ENCODE assay signal across 2 cellular contexts in genomic region chr12:116370004-116370404, GRCh38.
TF ChIP-seq lines count a peak whose summit lies in the region.

No MANE protein-coding gene starts in this region.

TF ChIP-seq in A549, 52 proteins besides CTCF, POLR2A, EP300 and RAD21 (continued from another document):
- TF ChIP-seq PBX3 (IDR thresholded peaks at IDR 0.05) (no peak), RFX5 (IDR thresholded peaks at IDR 0.05) (no peak), MAFK (IDR thresholded peaks at IDR 0.05; ENCODE audit: partially characterized antibody) (peak; percentile 73), MAX (IDR thresholded peaks at IDR 0.05) (peak; percentile 50), RARB (CRISPR knock-in tag; IDR thresholded peaks at IDR 0.05) (no peak), GATA3 (IDR thresholded peaks at IDR 0.05; ENCODE audit: borderline replicate concordance) (no peak), REST (IDR thresholded peaks at IDR 0.05) (no peak), NPAS2 (CRISPR knock-in tag; IDR thresholded peaks at IDR 0.05; ENCODE audit: borderline replicate concordance) (no peak), ZNF302 (CRISPR knock-in tag; IDR thresholded peaks at IDR 0.05) (no peak), MAZ (IDR thresholded peaks at IDR 0.05; ENCODE audit: borderline replicate concordance, low read depth, low read length) (no peak)

TF ChIP-seq in K562, 482 proteins besides CTCF, POLR2A, EP300 and RAD21 (continued from another document):
- TF ChIP-seq CHD4 (IDR thresholded peaks at IDR 0.05; ENCODE audit: insufficient read depth, insufficient replicate concordance, low read depth, low read length, poor library complexity, severe bottlenecking) (no peak), ESRRA (IDR thresholded peaks at IDR 0.05; ENCODE audit: borderline replicate concordance, low read depth) (no peak), TRIM28 (IDR thresholded peaks at IDR 0.05) (0 out of 2 replicates have a peak, but pooled peaks have one; percentile 56), MEIS2 (IDR thresholded peaks at IDR 0.05; ENCODE audit: partially characterized antibody) (peak; percentile 17), ARID1B (IDR thresholded peaks at IDR 0.05) (0 out of 2 replicates have a peak, but pooled peaks have one; percentile 29), SUPT5H (IDR thresholded peaks at IDR 0.05) (no peak), CBX3 (IDR thresholded peaks at IDR 0.05; ENCODE audit: borderline replicate concordance in 1 of 2, low read length in 2 of 2) (peak in 1 of 2 experiments; percentile 41; a peak in 1 of 3 replicates), PRPF4 (IDR thresholded peaks at IDR 0.05; ENCODE audit: insufficient read depth, low read depth, low read length, poor library complexity, severe bottlenecking) (no peak), ZNF764 (CRISPR knock-in tag; IDR thresholded peaks at IDR 0.05; ENCODE audit: low read depth) (no peak), KDM4B (IDR thresholded peaks at IDR 0.05; ENCODE audit: borderline replicate concordance in 2 of 2, low read depth in 1 of 2) (no peak), TRIM24 (IDR thresholded peaks at IDR 0.05) (peak; percentile 74 to 87; a peak in 3 of 4 replicates), BCOR (IDR thresholded peaks at IDR 0.05) (0 out of 2 replicates have a peak, but pooled peaks have one; percentile 27), KDM1A (IDR thresholded peaks at IDR 0.05) (peak in 1 of 2 experiments; percentile 26; a peak in 2 of 4 replicates), NFIC (IDR thresholded peaks at IDR 0.05) (peak; percentile 7; the same call in 1 of the 2 replicates)
- TF ChIP-seq, protein P1, sequence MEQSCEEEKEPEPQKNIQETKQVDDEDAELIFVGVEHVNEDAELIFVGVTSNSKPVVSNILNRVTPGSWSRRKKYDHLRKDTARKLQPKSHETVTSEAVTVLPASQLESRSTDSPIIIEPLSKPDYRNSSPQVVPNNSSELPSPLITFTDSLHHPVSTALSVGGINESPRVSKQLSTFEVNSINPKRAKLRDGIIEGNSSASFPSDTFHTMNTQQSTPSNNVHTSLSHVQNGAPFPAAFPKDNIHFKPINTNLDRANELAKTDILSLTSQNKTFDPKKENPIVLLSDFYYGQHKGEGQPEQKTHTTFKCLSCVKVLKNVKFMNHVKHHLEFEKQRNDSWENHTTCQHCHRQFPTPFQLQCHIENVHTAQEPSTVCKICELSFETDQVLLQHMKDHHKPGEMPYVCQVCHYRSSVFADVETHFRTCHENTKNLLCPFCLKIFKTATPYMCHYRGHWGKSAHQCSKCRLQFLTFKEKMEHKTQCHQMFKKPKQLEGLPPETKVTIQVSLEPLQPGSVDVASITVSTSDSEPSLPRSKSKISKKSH (CRISPR knock-in tag; IDR thresholded peaks at IDR 0.05) = no peak
- TF ChIP-seq, protein P2, sequence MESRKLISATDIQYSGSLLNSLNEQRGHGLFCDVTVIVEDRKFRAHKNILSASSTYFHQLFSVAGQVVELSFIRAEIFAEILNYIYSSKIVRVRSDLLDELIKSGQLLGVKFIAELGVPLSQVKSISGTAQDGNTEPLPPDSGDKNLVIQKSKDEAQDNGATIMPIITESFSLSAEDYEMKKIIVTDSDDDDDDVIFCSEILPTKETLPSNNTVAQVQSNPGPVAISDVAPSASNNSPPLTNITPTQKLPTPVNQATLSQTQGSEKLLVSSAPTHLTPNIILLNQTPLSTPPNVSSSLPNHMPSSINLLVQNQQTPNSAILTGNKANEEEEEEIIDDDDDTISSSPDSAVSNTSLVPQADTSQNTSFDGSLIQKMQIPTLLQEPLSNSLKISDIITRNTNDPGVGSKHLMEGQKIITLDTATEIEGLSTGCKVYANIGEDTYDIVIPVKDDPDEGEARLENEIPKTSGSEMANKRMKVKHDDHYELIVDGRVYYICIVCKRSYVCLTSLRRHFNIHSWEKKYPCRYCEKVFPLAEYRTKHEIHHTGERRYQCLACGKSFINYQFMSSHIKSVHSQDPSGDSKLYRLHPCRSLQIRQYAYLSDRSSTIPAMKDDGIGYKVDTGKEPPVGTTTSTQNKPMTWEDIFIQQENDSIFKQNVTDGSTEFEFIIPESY (CRISPR knock-in tag; IDR thresholded peaks at IDR 0.05) = peak; percentile 30; the same call in 1 of the 2 replicates
TF ChIP-seq in K562: peak in this region for 12.
